1 cellular context compared by ENCODE assay signal in genomic region chr19:28960586-28960985, GRCh38.
TF ChIP-seq lines count a peak whose summit lies in the region.

No MANE protein-coding gene starts in this region.

TF ChIP-seq in IMR-90, 13 proteins besides CTCF, POLR2A, EP300 and RAD21:
- TF ChIP-seq NFE2L2 (IDR thresholded peaks at IDR 0.05; ENCODE audit: low read depth, low read length) (no peak), CEBPB (IDR thresholded peaks at IDR 0.05; ENCODE audit: low read depth, low read length) (no peak)
